ENCODE assay signal across 8 cellular contexts in genomic region chr3:123678108-123678511, GRCh38.
A peak's percentile ranks its signal among the peaks of the same experiment; 100 is the strongest.
DNase-seq lines count a peak whose midpoint lies in the region; ATAC-seq and TF ChIP-seq lines count a peak whose summit lies in the region.

No MANE protein-coding gene starts in this region.

- H3K27me3 ChIP-seq in BJ (ENCODE audit: control insufficient read depth, insufficient read depth, low read length) = no peaks in the 10 kb centered on the region

- peak overlapping the region; percentile 18 for H3K4me3 Mint-ChIP-seq in chondrocyte (ENCODE audit: unreplicated experiment)
- H3K4me3 Mint-ChIP-seq in activated CD8-positive, alpha-beta T cell treated with anti-CD3 and anti-CD28 coated beads, Interleukin-2, amount 10 ng/mL, durations not matched to agents 7 days and 5 days = no peak overlapping the region

- H3K27me3 Mint-ChIP-seq in chondrocyte (ENCODE audit: low read depth) = no peaks in the 10 kb centered on the region
- H3K27me3 Mint-ChIP-seq in activated CD8-positive, alpha-beta T cell treated with anti-CD3 and anti-CD28 coated beads, Interleukin-2, amount 10 ng/mL, durations not matched to agents 7 days and 5 days (ENCODE audit: low read depth) = peaks cover 18% of the 10 kb centered on the region

- in situ Hi-C loops in KBM-7 (cut with MboI; ENCODE audit: low pct_unique_long_range_greater_than_20kb, low sequenced_read_pairs) = no loop called here

- no peaks in the 10 kb centered on the region for H3K9me3 Mint-ChIP-seq in chondrocyte (ENCODE audit: low read depth)
- no peaks in the 10 kb centered on the region for H3K9me3 Mint-ChIP-seq in activated CD8-positive, alpha-beta T cell treated with anti-CD3 and anti-CD28 coated beads, Interleukin-2, amount 10 ng/mL, durations not matched to agents 7 days and 5 days (ENCODE audit: insufficient read depth)

- H3K36me3 ChIP-seq in BJ (ENCODE audit: control insufficient read depth, insufficient read depth, low read length) = peaks cover 52% of the 10 kb centered on the region

- DNase-seq in BJ (ENCODE audit: low read depth) = peak; percentile 85
- peak; percentile 31 for DNase-seq in KBM-7
- no peak for DNase-seq in chondrocyte (ENCODE audit: low spot score)
- no peak for DNase-seq in omental fat pad (ENCODE audit: low spot score)
- DNase-seq in NCI-H82 treated with DMSO at 0.1 percent for 48 hours (lab: John Stamatoyannopoulos, UW; ENCODE audit: unreplicated experiment) = no peak
- no peak for DNase-seq in Ammon's horn (ENCODE audit: low spot score)
- DNase-seq in activated CD8-positive, alpha-beta T cell treated with anti-CD3 and anti-CD28 coated beads, Interleukin-2, amount 10 ng/mL, durations not matched to agents 7 days and 5 days = no peak

- no peak for TF ChIP-seq CTCF in BJ (IDR thresholded peaks at IDR 0.05; ENCODE audit: insufficient read depth, low read depth, low read length)
- no peak for TF ChIP-seq CTCF in chondrocyte (IDR thresholded peaks at IDR 0.05)
- TF ChIP-seq CTCF in omental fat pad (IDR thresholded peaks at IDR 0.05) = no peak

- peaks cover 94% of the 10 kb centered on the region for H3K4me1 Mint-ChIP-seq in chondrocyte (ENCODE audit: low read depth)
- no peaks in the 10 kb centered on the region for H3K4me1 Mint-ChIP-seq in activated CD8-positive, alpha-beta T cell treated with anti-CD3 and anti-CD28 coated beads, Interleukin-2, amount 10 ng/mL, durations not matched to agents 7 days and 5 days (ENCODE audit: low read depth)

- peak; percentile 16 for ATAC-seq in omental fat pad (ENCODE audit: low FRiP score)
- no peak for ATAC-seq in GM18861 (IDR thresholded peaks at IDR 0.05; ENCODE audit: unreplicated experiment)
- no peak for ATAC-seq in activated CD8-positive, alpha-beta T cell treated with anti-CD3 and anti-CD28 coated beads, Interleukin-2, amount 10 ng/mL, durations not matched to agents 7 days and 5 days

- H3K4me3 ChIP-seq in BJ (ENCODE audit: low read depth, low read length) = no peak overlapping the region

- POLR2A ChIA-PET in BJ (lab: Charles Lee) = no interaction called here
- POLR2A ChIA-PET in activated CD8-positive, alpha-beta T cell treated with anti-CD3 and anti-CD28 coated beads, Interleukin-2, amount 10 ng/mL, durations not matched to agents 7 days and 5 days (lab: Charles Lee) = no interaction called here

- CTCF ChIA-PET in BJ (lab: Yijun Ruan, JAX) = interaction anchor here (0.8 kb wide), 1 partner anchor 26 kb away, joined by 5 read pairs; no protein-coding TSS in a partner anchor
- CTCF ChIA-PET in activated CD8-positive, alpha-beta T cell treated with anti-CD3 and anti-CD28 coated beads, Interleukin-2, amount 10 ng/mL, durations not matched to agents 7 days and 5 days (lab: Charles Lee) = no interaction called here

- peaks cover 35% of the 10 kb centered on the region for H3K36me3 Mint-ChIP-seq in chondrocyte (ENCODE audit: low read depth)
- H3K36me3 Mint-ChIP-seq in activated CD8-positive, alpha-beta T cell treated with anti-CD3 and anti-CD28 coated beads, Interleukin-2, amount 10 ng/mL, durations not matched to agents 7 days and 5 days (ENCODE audit: low read depth) = no peaks in the 10 kb centered on the region

- H3K27ac Mint-ChIP-seq in chondrocyte (ENCODE audit: unreplicated experiment) = peak overlapping the region; percentile 85
- H3K27ac Mint-ChIP-seq in activated CD8-positive, alpha-beta T cell treated with anti-CD3 and anti-CD28 coated beads, Interleukin-2, amount 10 ng/mL, durations not matched to agents 7 days and 5 days = no peak overlapping the region

Comparison
In these comparisons a context has a peak if more than half of its experiments do, and no peak if none do; other contexts are left out.
1. DNase-seq: peak in BJ (single experiment) and KBM-7 (single experiment); none in chondrocyte (single experiment), omental fat pad (single experiment), NCI-H82 treated with DMSO at 0.1 percent for 48 hours (single experiment), Ammon's horn (single experiment) and activated CD8-positive, alpha-beta T cell treated with anti-CD3 and anti-CD28 coated beads, Interleukin-2, amount 10 ng/mL, durations not matched to agents 7 days and 5 days (single experiment).